ENCODE assay signal across 15 cellular contexts in the genomic region with DNA sequence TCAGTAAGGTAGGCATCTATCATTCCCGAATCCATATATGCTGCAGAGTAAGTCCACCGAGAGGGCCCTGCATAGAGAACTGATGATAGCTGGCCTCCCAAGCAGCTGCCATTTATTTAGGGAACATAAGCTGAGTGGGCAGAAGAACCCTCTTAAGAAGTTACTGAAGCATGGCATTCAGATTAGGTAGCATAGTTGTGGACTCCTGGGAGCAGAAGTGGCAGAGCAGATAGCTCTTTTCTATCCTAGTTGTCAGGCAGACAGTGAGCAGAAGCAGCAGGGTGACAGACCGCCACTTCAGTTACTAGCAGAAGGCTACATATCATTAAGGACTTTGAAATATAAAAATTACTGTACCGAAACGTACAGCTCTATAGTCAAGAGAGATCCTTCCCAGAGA.
DNase-seq lines count a peak whose midpoint lies in the region; TF ChIP-seq lines count a peak whose summit lies in the region.
"Had no signal": no experiment of that assay in that cellular context is flagged by ENCODE, and none has a peak within 500 bp of the region (broad histone marks: within the 10 kb centered on the region; RNA-seq: fewer than 3 reads in every experiment).

No MANE protein-coding gene starts in this region.

- POLR2A ChIA-PET in MCF 10A (lab: Yijun Ruan, JAX), result no interaction called here

- no TSS peak for BruUV-seq in MCF 10A (replicated peaks; lab: Mats Ljungman, UMichigan)

- H3K9me3 Mint-ChIP-seq in MCF 10A (ENCODE audit: unreplicated experiment) (peaks cover 13% of the 10 kb centered on the region), mesothelial cell of epicardium (peaks cover 41% of the 10 kb centered on the region)
- H3K9me3 Mint-ChIP-seq: T-helper 1 cell treated with Interleukin-12 subunit alpha and Interleukin-12 subunit beta and Interleukin-4 antibody, amounts not matched to agents 30 μg/mL and 1 μg/mL, for 36 hours had no signal

- H3K36me3 Mint-ChIP-seq in MCF 10A (ENCODE audit: insufficient read depth, unreplicated experiment), result no peaks in the 10 kb centered on the region
- no peaks in the 10 kb centered on the region for H3K36me3 Mint-ChIP-seq in mesothelial cell of epicardium

- DNase-seq in NCI-H1417 (lab: John Stamatoyannopoulos, UW), result peak; percentile 6 to 62 (median 62)
- no peak for DNase-seq in NCI-H1417 treated with DMSO at 0.1 percent for 48 hours (lab: John Stamatoyannopoulos, UW)
- DNase-seq in NCI-H345 (lab: John Stamatoyannopoulos, UW), result peak; percentile 86
- DNase-seq in NCI-H82 (lab: John Stamatoyannopoulos, UW), result peak; percentile 66
- peak; percentile 7 for DNase-seq in retina
- no peak for DNase-seq in MCF 10A (ENCODE audit: unreplicated experiment)
- no peak for DNase-seq in mesothelial cell of epicardium (ENCODE audit: low spot score in 2 of 2, unreplicated experiment in 2 of 2)
- no peak for DNase-seq in NCI-H2029 (lab: John Stamatoyannopoulos, UW)
- DNase-seq: 8988T, DMS79, HCEC 1CT, NCI-H1048, NCI-H1930, NCI-H226 had no signal

- H3K4me3 Mint-ChIP-seq in MCF 10A (ENCODE audit: unreplicated experiment) (no peak overlapping the region), mesothelial cell of epicardium (no peak overlapping the region)
- H3K4me3 Mint-ChIP-seq: T-helper 1 cell treated with Interleukin-12 subunit alpha and Interleukin-12 subunit beta and Interleukin-4 antibody, amounts not matched to agents 30 μg/mL and 1 μg/mL, for 36 hours had no signal

- intact Hi-C loops in MCF 10A (cut with micrococcal nuclease), result no loop called here

- TF ChIP-seq CTCF in MCF 10A (IDR thresholded peaks at IDR 0.05; ENCODE audit: unreplicated experiment), result no peak
- no peak for TF ChIP-seq CTCF in mesothelial cell of epicardium (IDR thresholded peaks at IDR 0.05; ENCODE audit: unreplicated experiment)

- no peak overlapping the region for H3K27ac Mint-ChIP-seq in MCF 10A (ENCODE audit: low read depth, unreplicated experiment)
- no peak overlapping the region for H3K27ac Mint-ChIP-seq in mesothelial cell of epicardium
- H3K27ac Mint-ChIP-seq: T-helper 1 cell treated with Interleukin-12 subunit alpha and Interleukin-12 subunit beta and Interleukin-4 antibody, amounts not matched to agents 30 μg/mL and 1 μg/mL, for 36 hours had no signal

- CTCF ChIA-PET in MCF 10A (lab: Yijun Ruan, JAX), result no interaction called here

- H3K27me3 Mint-ChIP-seq in MCF 10A (ENCODE audit: insufficient read depth, unreplicated experiment), result no peaks in the 10 kb centered on the region
- H3K27me3 Mint-ChIP-seq in mesothelial cell of epicardium (ENCODE audit: low read depth), result no peaks in the 10 kb centered on the region

- peaks cover 5% of the 10 kb centered on the region for H3K4me1 Mint-ChIP-seq in MCF 10A (ENCODE audit: insufficient read depth, unreplicated experiment)
- H3K4me1 Mint-ChIP-seq in mesothelial cell of epicardium, result peaks cover 3% of the 10 kb centered on the region

Comparison
In these comparisons a context has a peak if more than half of its experiments do, and no peak if none do; other contexts are left out.
1. DNase-seq: peak in NCI-H1417 (3 of 3), NCI-H345 (single experiment), NCI-H82 (single experiment) and retina (single experiment); none in NCI-H1417 treated with DMSO at 0.1 percent for 48 hours (single experiment), MCF 10A (single experiment), mesothelial cell of epicardium (0 of 2) and NCI-H2029 (single experiment).